16 cellular contexts compared by ENCODE assay signal in the genomic region with DNA sequence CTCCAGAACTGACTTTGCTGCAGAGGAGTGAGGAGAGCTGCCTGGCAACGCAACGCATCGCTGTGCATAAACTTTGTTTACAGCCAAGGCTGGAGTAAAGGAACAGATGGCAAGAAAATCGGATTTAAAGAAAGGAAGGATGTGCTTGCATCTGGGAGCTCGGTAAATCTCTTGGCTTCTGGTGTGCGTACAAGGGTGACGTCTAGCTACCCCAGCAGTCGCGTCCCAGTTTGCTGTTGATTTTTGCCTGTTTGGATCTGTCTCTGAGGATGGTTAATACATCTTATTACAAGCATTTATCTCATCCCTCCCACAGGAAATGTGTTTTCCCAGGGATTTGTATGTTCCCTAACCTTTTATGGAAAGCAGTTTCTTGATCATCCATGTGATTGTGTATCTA.
A peak's percentile ranks its signal among the peaks of the same experiment; 100 is the strongest.
DNase-seq lines count a peak whose midpoint lies in the region; ATAC-seq lines count a peak whose summit lies in the region.
"Had no signal": no experiment of that assay in that cellular context is flagged by ENCODE, and none has a peak within 500 bp of the region (broad histone marks: within the 10 kb centered on the region; RNA-seq: fewer than 3 reads in every experiment).

No MANE protein-coding gene starts in this region.

- H2AFZ ChIP-seq in Karpas-422 (ENCODE audit: low read length), result no peak overlapping the region; the same call in 1 of the 2 replicates

- ATAC-seq in GM21381 (IDR thresholded peaks at IDR 0.05; ENCODE audit: unreplicated experiment) (no peak), GM18517 (IDR thresholded peaks at IDR 0.05; ENCODE audit: unreplicated experiment) (no peak), HG03378 (IDR thresholded peaks at IDR 0.05; ENCODE audit: unreplicated experiment) (no peak)
- ATAC-seq: activated CD4-positive, alpha-beta T cell treated with anti-CD3 and anti-CD28 coated beads for 36 hours; esophagus mucosa had no signal

- no peaks in the 10 kb centered on the region for H4K20me1 ChIP-seq in Karpas-422 (ENCODE audit: insufficient read depth, low read depth, low read length)
- H4K20me1 ChIP-seq: BLaER1 treated with 17β-estradiol and CSF1 and Interleukin-3, amounts not matched to agents 10 nM and 100 nM had no signal

- no peaks in the 10 kb centered on the region for H3K79me2 ChIP-seq in Karpas-422 (ENCODE audit: low read length)

- peak overlapping the region; percentile 52 for H3K9ac ChIP-seq in Karpas-422 (ENCODE audit: low read length)
- H3K9ac ChIP-seq in skeletal muscle satellite cell (ENCODE audit: low read depth, low read length), result no peak overlapping the region
- H3K9ac ChIP-seq: BLaER1 treated with 17β-estradiol and CSF1 and Interleukin-3, amounts not matched to agents 10 nM and 100 nM had no signal

- H3K9me2 ChIP-seq in Karpas-422 (replicated peaks; ENCODE audit: insufficient read depth, low read length), result no peaks in the 10 kb centered on the region

- H3K4me3 ChIP-seq in Karpas-422 (ENCODE audit: low read length), result peak overlapping the region; percentile 38
- no peak overlapping the region for H3K4me3 ChIP-seq in skeletal muscle satellite cell (ENCODE audit: low read length)
- H3K4me3 ChIP-seq: BLaER1 treated with 17β-estradiol and CSF1 and Interleukin-3, amounts not matched to agents 10 nM and 100 nM; colonic mucosa had no signal

- H3K4me2 ChIP-seq in Karpas-422 (ENCODE audit: low read depth, low read length, poor library complexity, severe bottlenecking) (peak overlapping the region; percentile 66), skeletal muscle satellite cell (ENCODE audit: low read length) (peak overlapping the region; percentile 46)

- peaks cover 62% of the 10 kb centered on the region for H3K4me1 ChIP-seq in Karpas-422 (ENCODE audit: low read length)
- peaks cover 36% of the 10 kb centered on the region for H3K4me1 ChIP-seq in skeletal muscle satellite cell (ENCODE audit: control insufficient read depth, insufficient read depth, low read length)
- H3K4me1 ChIP-seq: colonic mucosa had no signal

- H3K9me3 ChIP-seq in Karpas-422 (ENCODE audit: low read length), result no peaks in the 10 kb centered on the region
- no peaks in the 10 kb centered on the region for H3K9me3 ChIP-seq in skeletal muscle satellite cell (replicated peaks; ENCODE audit: low read length)
- H3K9me3 ChIP-seq: BLaER1 treated with 17β-estradiol and CSF1 and Interleukin-3, amounts not matched to agents 10 nM and 100 nM; colonic mucosa had no signal

- H3K27me3 ChIP-seq in Karpas-422 (ENCODE audit: low read length), result no peaks in the 10 kb centered on the region
- H3K27me3 ChIP-seq in skeletal muscle satellite cell (ENCODE audit: control insufficient read depth, insufficient read depth, low read length), result no peaks in the 10 kb centered on the region
- H3K27me3 ChIP-seq: BLaER1 treated with 17β-estradiol and CSF1 and Interleukin-3, amounts not matched to agents 10 nM and 100 nM; colonic mucosa had no signal

- H3K36me3 ChIP-seq in Karpas-422 (ENCODE audit: insufficient read depth, low read length) (no peaks in the 10 kb centered on the region), skeletal muscle satellite cell (ENCODE audit: insufficient read depth, low read length) (no peaks in the 10 kb centered on the region)
- H3K36me3 ChIP-seq: BLaER1 treated with 17β-estradiol and CSF1 and Interleukin-3, amounts not matched to agents 10 nM and 100 nM; colonic mucosa had no signal

- peak overlapping the region; percentile 87 for H3K27ac ChIP-seq in Karpas-422 (ENCODE audit: low read length)
- H3K27ac ChIP-seq: BLaER1 treated with 17β-estradiol and CSF1 and Interleukin-3, amounts not matched to agents 10 nM and 100 nM had no signal

- no peak for DNase-seq in Karpas-422
- DNase-seq in amniotic epithelial cell (ENCODE audit: low read depth), result peak; percentile 54
- peak; percentile 40 for DNase-seq in inferior parietal cortex (ENCODE audit: extremely low spot score)
- DNase-seq: activated CD4-positive, alpha-beta T cell treated with anti-CD3 and anti-CD28 coated beads for 36 hours; amniotic stem cell; midbrain; NCI-H1105 treated with DMSO at 0.1 percent for 48 hours; stimulated activated CD4-positive, alpha-beta T cell treated with anti-CD3 and anti-CD28 coated beads, Interleukin-4, amount 100 ng/mL, for 1 hour; T-helper 2 cell had no signal
